In the genomic region with DNA sequence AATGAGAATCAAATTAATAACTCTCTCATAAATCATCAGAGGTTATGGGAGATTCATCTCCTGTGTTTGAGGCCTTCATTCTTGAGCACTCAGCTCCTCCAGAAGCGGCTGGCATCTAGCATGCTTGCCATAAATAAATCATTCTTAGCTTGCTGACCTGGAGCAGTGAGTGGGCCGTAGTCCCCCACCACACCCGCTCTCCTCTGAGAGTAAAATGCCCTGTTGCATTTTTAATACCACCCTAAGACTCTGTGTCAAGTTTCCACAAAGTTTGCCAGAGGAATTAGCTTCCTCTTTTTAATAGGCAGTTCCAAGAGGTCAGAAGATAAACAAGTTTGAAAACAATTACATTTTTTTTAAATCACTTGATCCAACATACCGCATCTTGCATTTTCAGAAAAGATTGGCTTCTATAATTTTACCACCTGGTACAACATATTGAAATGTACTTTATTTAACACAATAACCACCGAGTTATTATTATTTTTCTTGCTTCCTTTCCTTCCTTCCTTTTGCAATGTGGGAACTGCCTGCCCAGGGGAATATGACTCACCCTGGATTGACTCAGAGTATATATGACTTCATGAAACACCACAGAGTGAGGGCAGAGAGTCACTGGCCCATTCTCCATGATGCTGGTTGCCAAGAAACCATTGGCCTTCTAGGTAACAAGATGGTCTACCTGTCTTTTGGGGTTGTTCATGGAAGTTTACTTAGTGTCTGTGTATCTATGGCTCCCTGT, we compare ENCODE assay signal across 9 cellular contexts. TPM values are rescaled to one million over a fixed set of nuclear protein-coding genes. Genes with fewer than 3 reads are reported as not detected.
A peak's percentile ranks its signal among the peaks of the same experiment; 100 is the strongest.
DNase-seq lines count a peak whose midpoint lies in the region; ATAC-seq, FAIRE-seq and TF ChIP-seq lines count a peak whose summit lies in the region.
"Had no signal": no experiment of that assay in that cellular context is flagged by ENCODE, and none has a peak within 500 bp of the region (broad histone marks: within the 10 kb centered on the region; RNA-seq: fewer than 3 reads in every experiment).

No MANE protein-coding gene starts in this region.

- peak; percentile 8 for FAIRE-seq in RCC 7860 (lab: Jason Lieb, UNC)

- DNase-seq in GM04504 (ENCODE audit: low read depth): peak; percentile 50
- peak; percentile 66 for DNase-seq in RCC 7860 (ENCODE audit: low spot score)
- DNase-seq in fibroblast of the conjunctiva (ENCODE audit: low read depth): peak; percentile 73
- peak; percentile 52 to 81 for DNase-seq in gastrocnemius medialis
- no peak for DNase-seq in activated CD8-positive, alpha-beta memory T cell treated with anti-CD3 and anti-CD28 coated beads for 24 hours
- no peak for DNase-seq in germinal center (ENCODE audit: low spot score)
- DNase-seq in NCI-H1105 (lab: John Stamatoyannopoulos, UW): no peak
- DNase-seq: hippocampal formation had no signal

- H3K4me1 ChIP-seq in gastrocnemius medialis: peaks cover 46 to 52% of the 10 kb centered on the region in 2 donors

- in situ Hi-C loops in gastrocnemius medialis (cut with MboI; ENCODE audit: low sequenced_read_pairs in 4 of 4): no loop called here

- no peak for TF ChIP-seq CTCF in gastrocnemius medialis (IDR thresholded peaks at IDR 0.05 in 4 of 5, conservative IDR thresholded peaks at IDR 0.05 in 1 of 5)

- no peaks in the 10 kb centered on the region for H3K36me3 ChIP-seq in gastrocnemius medialis

- H3K27ac ChIP-seq in gastrocnemius medialis: peak overlapping the region; percentile 84 to 91 (median 86)

- H3K27me3 ChIP-seq in gastrocnemius medialis: no peaks in the 10 kb centered on the region

- no peaks in the 10 kb centered on the region for H3K9me3 ChIP-seq in gastrocnemius medialis

- TF ChIP-seq POLR2A in gastrocnemius medialis (IDR thresholded peaks at IDR 0.05): peak in 1 of 2 donors; percentile 22

- H3K4me3 ChIP-seq in gastrocnemius medialis: no peak overlapping the region

- intact Hi-C loops in gastrocnemius medialis (cut with DNase I; ENCODE audit: low total_unique reads): loop anchor here (2.0 kb wide), 1 partner anchor 28 kb away; no protein-coding TSS in a partner anchor

- ATAC-seq in gastrocnemius medialis (peak; percentile 93 to 95), HG03095 (IDR thresholded peaks at IDR 0.05; ENCODE audit: unreplicated experiment) (no peak)

RNA-seq across cellular contexts. Expression of gene CLIC5, which starts 29.4 kb away (rescaled TPM):
- 10 to 100 TPM; 78.6 to 97.0 (median 91.7) TPM for total RNA-seq in gastrocnemius medialis

Comparison
In these comparisons a context has a peak if more than half of its experiments do, and no peak if none do; other contexts are left out.
1. DNase-seq: peak in GM04504 (single experiment), RCC 7860 (single experiment), fibroblast of the conjunctiva (single experiment) and gastrocnemius medialis (2 of 2); none in activated CD8-positive, alpha-beta memory T cell treated with anti-CD3 and anti-CD28 coated beads for 24 hours (single experiment), germinal center (single experiment) and NCI-H1105 (single experiment).